ENCODE assay signal across 16 cellular contexts in genomic region chr17:61284174-61284573, GRCh38.
DNase-seq lines count a peak whose midpoint lies in the region; ATAC-seq and TF ChIP-seq lines count a peak whose summit lies in the region.
"Had no signal": no experiment of that assay in that cellular context is flagged by ENCODE, and none has a peak within 500 bp of the region (broad histone marks: within the 10 kb centered on the region; RNA-seq: fewer than 3 reads in every experiment).

No MANE protein-coding gene starts in this region.

- no peak overlapping the region for H2AFZ ChIP-seq in neuronal stem cell (ENCODE audit: low read length)
- H2AFZ ChIP-seq: PC-9 had no signal

- no peak overlapping the region for H2BK15ac ChIP-seq in neuronal stem cell (ENCODE audit: low read length)

- H2BK120ac ChIP-seq in neuronal stem cell (ENCODE audit: low read depth, low read length) = no peak overlapping the region

- no peak overlapping the region for H3K4me3 ChIP-seq in left ventricle myocardium inferior
- no peak overlapping the region for H3K4me3 ChIP-seq in neuronal stem cell (ENCODE audit: low read length in 2 of 2)
- H3K4me3 ChIP-seq: PC-9, thyroid gland had no signal

- H2BK5ac ChIP-seq in neuronal stem cell (ENCODE audit: low read length) = no peak overlapping the region

- H3K4me1 ChIP-seq in left ventricle myocardium inferior (peaks cover 38% of the 10 kb centered on the region), neuronal stem cell (ENCODE audit: control insufficient read depth in 2 of 2, insufficient read depth in 1 of 2, low read depth in 1 of 2, low read length in 2 of 2) (peaks cover 9 to 10% of the 10 kb centered on the region in 2 donors)

- H2AK5ac ChIP-seq in neuronal stem cell (ENCODE audit: low read depth, low read length) = no peak overlapping the region

- no peak overlapping the region for H3K23ac ChIP-seq in neuronal stem cell (ENCODE audit: low read depth, low read length, poor library complexity)

- peaks cover 12% of the 10 kb centered on the region for H3K9me3 Mint-ChIP-seq in WTC11

- H3K9ac ChIP-seq in neuronal stem cell (ENCODE audit: low read depth, low read length, poor library complexity) = no peak overlapping the region

- TF ChIP-seq CTCF in left ventricle myocardium inferior (IDR thresholded peaks at IDR 0.05; ENCODE audit: borderline replicate concordance) = no peak
- TF ChIP-seq CTCF in WTC11 (IDR thresholded peaks at IDR 0.05) = no peak

- DNase-seq in left ventricle myocardium inferior (no peak), cardiac septum (ENCODE audit: low spot score) (no peak), WTC11 (ENCODE audit: low spot score) (no peak), glomerular visceral epithelial cell (ENCODE audit: extremely low spot score) (peak; percentile 80), neuronal stem cell (ENCODE audit: low spot score) (no peak), OCI-M1 (lab: John Stamatoyannopoulos, UW) (no peak), DMS53 treated with DMSO at 0.1 percent for 48 hours (lab: John Stamatoyannopoulos, UW; ENCODE audit: unreplicated experiment) (no peak), posterior vena cava (ENCODE audit: low spot score) (no peak)
- DNase-seq: activated CD4-positive, alpha-beta T cell treated with anti-CD3 and anti-CD28 coated beads, Interleukin-2, amount 50 U/mL, for 1 hour; activated T-cell treated with anti-CD3 and anti-CD28 coated beads, Interleukin-2, amount 50 U/mL, for 72 hours; DMS 273 treated with DMSO at 0.1 percent for 48 hours; NCI-H2227 treated with DMSO at 0.1 percent for 48 hours; PC-9; stimulated activated CD4-positive, alpha-beta T cell treated with anti-CD3 and anti-CD28 coated beads, Interleukin-15, amount 100 ng/mL, for 24 hours; thyroid gland had no signal

- H3K36me3 ChIP-seq in left ventricle myocardium inferior = no peaks in the 10 kb centered on the region
- no peaks in the 10 kb centered on the region for H3K36me3 ChIP-seq in neuronal stem cell (replicated peaks in 1 of 2; ENCODE audit: control insufficient read depth in 2 of 2, insufficient read depth in 2 of 2, low read length in 2 of 2)
- H3K36me3 ChIP-seq: thyroid gland had no signal

- H3K36me3 Mint-ChIP-seq in WTC11 = peaks cover 12% of the 10 kb centered on the region
- H3K36me3 Mint-ChIP-seq: brain had no signal

- H4K8ac ChIP-seq in neuronal stem cell (ENCODE audit: low read depth, low read length) = no peak overlapping the region

- H2BK12ac ChIP-seq in neuronal stem cell (ENCODE audit: low read length) = no peak overlapping the region

- no peaks in the 10 kb centered on the region for H3K79me1 ChIP-seq in neuronal stem cell (ENCODE audit: low read depth, low read length)

- POLR2A ChIA-PET in WTC11 (lab: Charles Lee) = no interaction called here

- no peaks in the 10 kb centered on the region for H3K9me3 ChIP-seq in left ventricle myocardium inferior (replicated peaks)
- H3K9me3 ChIP-seq in neuronal stem cell (replicated peaks in 1 of 2; ENCODE audit: control insufficient read depth in 2 of 2, insufficient read depth in 1 of 2, low read depth in 1 of 2, low read length in 2 of 2) = no peaks in the 10 kb centered on the region
- H3K9me3 ChIP-seq: thyroid gland had no signal

- H3K14ac ChIP-seq in neuronal stem cell (ENCODE audit: low read length) = no peak overlapping the region

- intact Hi-C loops in left ventricle myocardium inferior (cut with micrococcal nuclease) = no loop called here
- intact Hi-C loops in cardiac septum (cut with DNase I) = no loop called here
- intact Hi-C loops in posterior vena cava (cut with DNase I) = no loop called here

- no peak overlapping the region; the same call in 1 of the 2 replicates for H3K27ac Mint-ChIP-seq in WTC11
- H3K27ac Mint-ChIP-seq: activated T-cell treated with anti-CD3 and anti-CD28 coated beads, Interleukin-2, amount 50 U/mL, for 72 hours; brain had no signal

- H4K91ac ChIP-seq in neuronal stem cell (ENCODE audit: low read depth, low read length, poor library complexity) = no peak overlapping the region

- H3K27me3 ChIP-seq in left ventricle myocardium inferior (ENCODE audit: low read depth) (no peaks in the 10 kb centered on the region), neuronal stem cell (ENCODE audit: control insufficient read depth in 3 of 3, insufficient read depth in 3 of 3, low read depth in 1 of 3, low read length in 3 of 3) (no peaks in the 10 kb centered on the region)
- H3K27me3 ChIP-seq: thyroid gland had no signal

- H3K4me3 Mint-ChIP-seq in WTC11 = no peak overlapping the region
- H3K4me3 Mint-ChIP-seq: activated T-cell treated with anti-CD3 and anti-CD28 coated beads, Interleukin-2, amount 50 U/mL, for 72 hours; brain had no signal

- peak overlapping the region; percentile 77 for H3K27ac ChIP-seq in left ventricle myocardium inferior (replicated peaks)
- H3K27ac ChIP-seq in neuronal stem cell (replicated peaks; ENCODE audit: low read length) = no peak overlapping the region
- H3K27ac ChIP-seq: PC-9, thyroid gland had no signal

- peaks cover 8% of the 10 kb centered on the region for H3K27me3 Mint-ChIP-seq in WTC11 (ENCODE audit: low read depth)

- H3K4me1 Mint-ChIP-seq in WTC11 = peaks cover 37% of the 10 kb centered on the region

- H3K4ac ChIP-seq in neuronal stem cell (ENCODE audit: low read length) = no peak overlapping the region

- no CpG with 5 or more reads among the region's 10 CpGs for WGBS in neuronal stem cell (ENCODE audit: extremely low coverage in 2 of 2, insufficient read length in 2 of 2, insufficient replicate concordance in 1 of 2), 2 donors

- no peak overlapping the region for H3K4me2 ChIP-seq in neuronal stem cell (ENCODE audit: insufficient read depth, low read length, poor library complexity, severe bottlenecking)
- H3K4me2 ChIP-seq: PC-9 had no signal

- H3K18ac ChIP-seq in neuronal stem cell (ENCODE audit: low read length) = no peak overlapping the region

- CTCF ChIA-PET in WTC11 (lab: Charles Lee) = no interaction called here

- no peak for ATAC-seq in WTC11
- ATAC-seq: activated T-cell treated with anti-CD3 and anti-CD28 coated beads, Interleukin-2, amount 50 U/mL, for 72 hours had no signal

TF ChIP-seq in WTC11, 78 proteins besides CTCF, POLR2A, EP300 and RAD21:
- TF ChIP-seq NFYB (CRISPR knock-in tag; conservative IDR thresholded peaks at IDR 0.05; ENCODE audit: low read depth) (peak; percentile 52), JAZF1 (CRISPR knock-in tag; IDR thresholded peaks at IDR 0.05) (no peak), PREB (CRISPR knock-in tag; IDR thresholded peaks at IDR 0.05; ENCODE audit: borderline replicate concordance) (no peak), ZNF232 (CRISPR knock-in tag; IDR thresholded peaks at IDR 0.05) (no peak), PRDM15 (CRISPR knock-in tag; IDR thresholded peaks at IDR 0.05) (no peak), RELA (CRISPR knock-in tag; IDR thresholded peaks at IDR 0.05; ENCODE audit: borderline replicate concordance) (no peak)
TF ChIP-seq in WTC11: peak in this region for 1.
